ENCODE assay signal across 6 cellular contexts in the genomic region with DNA sequence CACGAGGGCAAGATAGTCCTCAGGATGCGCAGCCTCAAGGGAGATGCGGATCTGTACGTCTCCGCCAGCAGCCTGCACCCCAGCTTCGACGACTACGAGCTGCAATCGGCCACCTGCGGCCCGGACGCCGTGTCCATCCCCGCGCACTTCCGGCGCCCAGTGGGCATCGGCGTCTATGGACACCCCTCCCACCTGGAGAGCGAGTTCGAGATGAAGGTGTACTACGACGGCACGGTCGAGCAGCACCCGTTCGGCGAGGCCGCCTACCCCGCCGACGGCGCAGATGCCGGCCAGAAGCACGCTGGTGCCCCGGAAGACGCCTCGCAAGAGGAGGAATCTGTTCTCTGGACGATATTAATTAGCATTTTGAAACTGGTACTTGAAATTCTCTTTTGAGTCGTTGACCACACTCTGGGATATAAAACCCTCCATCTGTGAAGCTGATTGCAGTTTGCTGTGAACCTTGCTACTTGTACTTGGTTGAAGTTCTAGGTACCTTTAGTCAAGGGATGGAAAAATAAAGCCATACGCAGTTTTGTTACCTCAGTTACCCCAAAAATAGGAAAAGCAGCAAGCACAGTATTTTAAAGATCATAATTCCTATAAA. TPM values are rescaled to one million over a fixed set of nuclear protein-coding genes. Genes with fewer than 3 reads are reported as not detected.
DNase-seq lines count a peak whose midpoint lies in the region.

No MANE protein-coding gene starts in this region.

- peaks cover 16% of the 10 kb centered on the region for H3K4me1 ChIP-seq in mesodermal cell (ENCODE audit: control insufficient read depth, insufficient read depth, low read length, poor library complexity, severe bottlenecking)

- no peaks in the 10 kb centered on the region for H3K27me3 Mint-ChIP-seq in IgD-negative memory B cell

- H3K36me3 Mint-ChIP-seq in IgD-negative memory B cell = no peaks in the 10 kb centered on the region

- peak overlapping the region; percentile 83 for H3K4me3 ChIP-seq in mesodermal cell (ENCODE audit: extremely low read depth, insufficient read depth, low read length, poor library complexity, severe bottlenecking)

- no peaks in the 10 kb centered on the region for H3K9me3 Mint-ChIP-seq in IgD-negative memory B cell

- peak overlapping the region; percentile 89 to 95 (median 92) for H3K4me3 Mint-ChIP-seq in IgD-negative memory B cell

- peak; percentile 54 for DNase-seq in NCI-H2227 (lab: John Stamatoyannopoulos, UW; ENCODE audit: unreplicated experiment)
- no peak for DNase-seq in NCI-H2227 treated with DMSO at 0.1 percent for 48 hours (lab: John Stamatoyannopoulos, UW)
- DNase-seq in activated naive CD4-positive, alpha-beta T cell treated with anti-CD3 and anti-CD28 coated beads, Interleukin-2, amount 50 U/mL, for 16 hours = peak; percentile 42
- no peak for DNase-seq in foreskin melanocyte

- H3K9me3 ChIP-seq in mesodermal cell (ENCODE audit: control insufficient read depth, low read length) = no peaks in the 10 kb centered on the region

- H3K36me3 ChIP-seq in mesodermal cell (ENCODE audit: control insufficient read depth, insufficient read depth, low read length) = peaks cover 32% of the 10 kb centered on the region

- H3K27ac ChIP-seq in mesodermal cell (ENCODE audit: low read depth, low read length, severe bottlenecking) = peak overlapping the region; percentile 88

- H3K4me1 Mint-ChIP-seq in IgD-negative memory B cell = peaks cover 34 to 41% (median 37%) of the 10 kb centered on the region in 3 donors

- 0 to 2% methylated on average over 15 to 24 of the region's 41 CpGs for WGBS in mesodermal cell (ENCODE audit: insufficient coverage in 2 of 2), 2 experiments

- peak overlapping the region; percentile 89 to 94 (median 91) for H3K27ac Mint-ChIP-seq in IgD-negative memory B cell

RNA-seq across cellular contexts. Expression of a gene that starts 0.8 kb away (rescaled TPM):
- 7.8 TPM for polyA plus RNA-seq in IgD-negative memory B cell
- polyA plus RNA-seq in mesodermal cell (2013, experiment 1 of 2) = 31.6 TPM
- polyA plus RNA-seq in mesodermal cell (2013, experiment 2 of 2) = 30.6 TPM

RNA-seq across cellular contexts. Expression of a gene that starts 0.9 kb away (rescaled TPM):
- 8.6 TPM for polyA plus RNA-seq in IgD-negative memory B cell
- polyA plus RNA-seq in mesodermal cell (2013, experiment 1 of 2) = 64.7 TPM
- polyA plus RNA-seq in mesodermal cell (2013, experiment 2 of 2) = 51.9 TPM

RNA-seq across cellular contexts. Expression of a gene that starts 21.6 kb away (rescaled TPM):
- polyA plus RNA-seq in IgD-negative memory B cell = 7.1 TPM
- 38.7 TPM for polyA plus RNA-seq in mesodermal cell (2013, experiment 1 of 2)
- polyA plus RNA-seq in mesodermal cell (2013, experiment 2 of 2) = 43.8 TPM

RNA-seq across cellular contexts. Expression of a gene that starts 48.6 kb away (rescaled TPM):
- 1.0 TPM for polyA plus RNA-seq in IgD-negative memory B cell
- 1.1 TPM for polyA plus RNA-seq in mesodermal cell (2013, experiment 1 of 2)
- 1.3 TPM for polyA plus RNA-seq in mesodermal cell (2013, experiment 2 of 2)

RNA-seq across cellular contexts. Expression of a gene that starts 48.7 kb away (rescaled TPM):
- polyA plus RNA-seq in IgD-negative memory B cell = 9.0 TPM
- polyA plus RNA-seq in mesodermal cell (2013, experiment 1 of 2) = 14.9 TPM
- 14.6 TPM for polyA plus RNA-seq in mesodermal cell (2013, experiment 2 of 2)

Comparison
In these comparisons a context has a peak if more than half of its experiments do, and no peak if none do; other contexts are left out.
1. DNase-seq: peak in NCI-H2227 (single experiment) and activated naive CD4-positive, alpha-beta T cell treated with anti-CD3 and anti-CD28 coated beads, Interleukin-2, amount 50 U/mL, for 16 hours (single experiment); none in NCI-H2227 treated with DMSO at 0.1 percent for 48 hours (single experiment) and foreskin melanocyte (single experiment).